22 cellular contexts compared by ENCODE assay signal in the genomic region with DNA sequence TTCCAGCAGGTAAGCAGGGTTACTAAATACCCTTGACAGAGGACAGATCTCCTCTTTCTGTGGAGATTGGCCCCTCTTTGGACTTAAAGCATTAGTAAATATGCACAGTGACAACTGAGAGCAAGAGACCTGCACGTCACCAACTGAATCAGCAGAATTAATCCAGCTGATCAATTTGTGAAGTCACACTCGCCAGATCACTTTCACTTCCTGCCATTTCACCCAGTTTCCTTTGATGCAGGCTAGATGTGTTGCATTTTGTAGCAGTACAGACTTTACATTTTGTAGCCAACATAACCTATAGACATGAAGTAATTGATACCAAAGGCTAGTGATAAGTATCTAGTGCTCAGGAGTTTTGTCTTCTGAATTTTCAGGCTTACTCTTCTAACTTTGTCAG. TPM values are rescaled to one million over a fixed set of nuclear protein-coding genes. Genes with fewer than 3 reads are reported as not detected.
DNase-seq lines count a peak whose midpoint lies in the region; ATAC-seq, FAIRE-seq and TF ChIP-seq lines count a peak whose summit lies in the region.
"Had no signal": no experiment of that assay in that cellular context is flagged by ENCODE, and none has a peak within 500 bp of the region (broad histone marks: within the 10 kb centered on the region; RNA-seq: fewer than 3 reads in every experiment).

No MANE protein-coding gene starts in this region.

- no peaks in the 10 kb centered on the region for H3K9me3 Mint-ChIP-seq in immature natural killer cell
- H3K9me3 Mint-ChIP-seq: CD4-positive, alpha-beta T cell; GM23338 had no signal

- peaks cover 18 to 44% (median 40%) of the 10 kb centered on the region in 3 donors for H3K36me3 Mint-ChIP-seq in immature natural killer cell

- no peaks in the 10 kb centered on the region for H3K36me3 ChIP-seq in mucosa of descending colon (ENCODE audit: low read depth)
- H3K36me3 ChIP-seq: MG63 had no signal

- H3K4me3 ChIP-seq in mucosa of descending colon, result no peak overlapping the region
- H3K4me3 ChIP-seq: GM23338, MG63 had no signal

- no peak for TF ChIP-seq POLR2A in GM12891 (IDR thresholded peaks at IDR 0.05; ENCODE audit: low read depth, low read length)

- ATAC-seq in mucosa of descending colon (no peak), GM18502 (IDR thresholded peaks at IDR 0.05; ENCODE audit: poor library complexity, unreplicated experiment) (no peak)
- ATAC-seq: GM23338, HCT116 had no signal

- intact Hi-C loops in mucosa of descending colon (cut with DNase I, micrococcal nuclease), result no loop called here

- no peak for FAIRE-seq in GM12891 (lab: Jason Lieb, UNC)

- H3K4me1 ChIP-seq in mucosa of descending colon (ENCODE audit: low read depth), result no peaks in the 10 kb centered on the region

- peak overlapping the region; percentile 63 to 87 (median 86) for H3K27ac Mint-ChIP-seq in immature natural killer cell
- H3K27ac Mint-ChIP-seq: B cell; CD4-positive, alpha-beta T cell; GM23338 had no signal

- H3K27me3 Mint-ChIP-seq in immature natural killer cell (ENCODE audit: low read depth in 3 of 3), result peaks cover 0 to 2% (median 0%) of the 10 kb centered on the region in 3 donors

- H3K4me3 Mint-ChIP-seq in immature natural killer cell, result peak overlapping the region; percentile 43 to 72 (median 67)
- H3K4me3 Mint-ChIP-seq: B cell; CD4-positive, alpha-beta T cell; GM23338 had no signal

- H3K4me1 Mint-ChIP-seq in immature natural killer cell, result peaks cover 51 to 68% of the 10 kb centered on the region in 2 donors
- H3K4me1 Mint-ChIP-seq: B cell, GM23338 had no signal

- DNase-seq in NCI-H1105 treated with DMSO at 0.1 percent for 48 hours (lab: John Stamatoyannopoulos, UW), result peak; percentile 41
- no peak for DNase-seq in NCI-H1105 (lab: John Stamatoyannopoulos, UW)
- DNase-seq in GM12891 (ENCODE audit: insufficient read length, low spot score), result no peak
- DNase-seq in NOMO-1 treated with DMSO at 0.1 percent for 48 hours (lab: John Stamatoyannopoulos, UW; ENCODE audit: unreplicated experiment), result peak; percentile 55
- peak; percentile 14 to 66 (median 29) for DNase-seq in immature natural killer cell
- no peak for DNase-seq in mucosa of descending colon
- DNase-seq in LoVo (ENCODE audit: low spot score), result no peak
- DNase-seq: Calu3; CD4-positive, alpha-beta T cell; DMS53; MG63; NCI-H1092 treated with DMSO at 0.1 percent for 48 hours; NCI-H2029; NCI-H2171; NCI-H446 treated with DMSO at 0.1 percent for 48 hours; NCI-H82; OCI-M1; RPMI8226 had no signal

- TF ChIP-seq CTCF in mucosa of descending colon (IDR thresholded peaks at IDR 0.05), result no peak

- H3K9me3 ChIP-seq in mucosa of descending colon, result no peaks in the 10 kb centered on the region
- H3K9me3 ChIP-seq: MG63 had no signal

TF ChIP-seq in GM12891, 5 proteins besides CTCF, POLR2A, EP300 and RAD21:
- TF ChIP-seq SPI1 (IDR thresholded peaks at IDR 0.05; ENCODE audit: low read depth, low read length), result 0 out of 2 replicates have a peak, but pooled peaks have one; percentile 8
- TF ChIP-seq TAF1 (IDR thresholded peaks at IDR 0.05; ENCODE audit: low read depth, low read length), result no peak
- TF ChIP-seq POU2F2 (IDR thresholded peaks at IDR 0.05; ENCODE audit: low read depth, low read length), result no peak

RNA-seq across cellular contexts. Expression of gene SYNE1, which starts 11.9 kb away (rescaled TPM):
- 9.2 TPM for polyA plus RNA-seq in GM12891 (2012; ENCODE audit: low read depth, missing spikeins)
- polyA plus RNA-seq in immature natural killer cell, result 100 to 1,000 TPM in 1 of 3 donors, 10 to 100 TPM in 2; 25.9 to 117 (median 27.9) TPM
- 10 to 100 TPM; 16.8 to 78.6 (median 22.3) TPM for total RNA-seq in mucosa of descending colon

Comparison
In these comparisons a context has a peak if more than half of its experiments do, and no peak if none do; other contexts are left out.
1. DNase-seq: peak in NCI-H1105 treated with DMSO at 0.1 percent for 48 hours (single experiment), NOMO-1 treated with DMSO at 0.1 percent for 48 hours (single experiment) and immature natural killer cell (3 of 3); none in NCI-H1105 (single experiment), GM12891 (single experiment), mucosa of descending colon (0 of 3) and LoVo (single experiment).